Comparison of ENCODE assay signal across 9 cellular contexts in the genomic region with DNA sequence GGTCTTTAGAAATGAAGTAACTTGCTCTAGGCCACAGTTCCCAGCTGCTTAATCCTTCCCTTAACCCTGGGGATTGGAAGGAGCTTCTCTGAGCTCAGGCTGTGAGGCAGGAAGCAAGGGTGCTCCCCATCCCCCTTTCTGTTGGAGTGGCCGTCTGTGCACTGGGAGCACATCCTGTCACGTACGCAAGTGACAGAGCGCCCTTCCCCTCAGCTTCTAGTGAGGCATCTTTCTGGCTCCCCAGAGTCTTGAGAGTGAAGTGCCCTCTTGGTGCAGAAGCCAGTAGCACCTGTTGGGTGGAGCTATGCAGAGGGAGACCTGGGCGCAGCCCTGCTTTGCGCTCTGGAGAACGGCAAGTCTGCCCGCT. TPM values are rescaled to one million over a fixed set of nuclear protein-coding genes. Genes with fewer than 3 reads are reported as not detected.
DNase-seq lines count a peak whose midpoint lies in the region; ATAC-seq, FAIRE-seq and TF ChIP-seq lines count a peak whose summit lies in the region.
"Had no signal": no experiment of that assay in that cellular context is flagged by ENCODE, and none has a peak within 500 bp of the region (broad histone marks: within the 10 kb centered on the region; RNA-seq: fewer than 3 reads in every experiment).

No MANE protein-coding gene starts in this region.

- H3K4ac ChIP-seq in H9 (ENCODE audit: low read depth, low read length), result no peak overlapping the region

- H3K27me3 ChIP-seq in CD4-positive, alpha-beta T cell (ENCODE audit: control insufficient read depth, insufficient read depth, low read length), result no peaks in the 10 kb centered on the region
- no peaks in the 10 kb centered on the region for H3K27me3 ChIP-seq in H9 (ENCODE audit: insufficient read depth, low read length)
- H3K27me3 ChIP-seq in lower lobe of right lung (ENCODE audit: low read depth), result no peaks in the 10 kb centered on the region
- no peaks in the 10 kb centered on the region for H3K27me3 ChIP-seq in prostate gland (replicated peaks; ENCODE audit: insufficient read depth)
- no peaks in the 10 kb centered on the region for H3K27me3 ChIP-seq in small intestine (ENCODE audit: control insufficient read depth in 2 of 2, insufficient read depth in 2 of 2, low read length in 2 of 2)

- no peak overlapping the region for H4K91ac ChIP-seq in H9 (ENCODE audit: insufficient read length, low read depth, low read length)

- WGBS in H9 (ENCODE audit: extremely low coverage, insufficient read length, low lambda C conversion rate), result no CpG with 5 or more reads among the region's 8 CpGs
- 87% methylated on average over 8 of the region's 8 CpGs for WGBS in prostate gland
- 74 to 93% (median 77%) methylated on average over 8 of the region's 8 CpGs for WGBS in small intestine, 3 donors

- no peak overlapping the region for H2BK120ac ChIP-seq in H9 (ENCODE audit: low read depth, low read length, poor library complexity, severe bottlenecking)

- H3K27ac ChIP-seq in CD4-positive, alpha-beta T cell (ENCODE audit: low read depth, low read length), result peak overlapping the region; percentile 57
- no peak overlapping the region for H3K27ac ChIP-seq in H9 (ENCODE audit: insufficient read length, low read depth, low read length)
- peak overlapping the region; percentile 74 for H3K27ac ChIP-seq in lower lobe of right lung
- no peak overlapping the region for H3K27ac ChIP-seq in prostate gland
- H3K27ac ChIP-seq in small intestine (ENCODE audit: low read depth in 1 of 2, low read length in 1 of 2), result peak overlapping the region in 1 of 2 donors; percentile 65

- H3K27ac Mint-ChIP-seq in CD4-positive, alpha-beta T cell, result peak overlapping the region; percentile 84
- H3K27ac Mint-ChIP-seq in H9, result peak overlapping the region in 2 of 3 experiments; percentile 81 to 84; a peak in 3 of 7 replicates

- no peaks in the 10 kb centered on the region for H3K9me3 ChIP-seq in CD4-positive, alpha-beta T cell (ENCODE audit: control insufficient read depth, low read length)
- H3K9me3 ChIP-seq in H9 (ENCODE audit: control insufficient read depth, low read depth, low read length), result no peaks in the 10 kb centered on the region
- no peaks in the 10 kb centered on the region for H3K9me3 ChIP-seq in lower lobe of right lung
- H3K9me3 ChIP-seq in prostate gland, result no peaks in the 10 kb centered on the region
- no peaks in the 10 kb centered on the region for H3K9me3 ChIP-seq in small intestine (ENCODE audit: control insufficient read depth, low read depth)

- POLR2A ChIA-PET in CD4-positive, alpha-beta T cell (lab: Charles Lee), result interaction anchor here (0.6 to 1.0 kb wide), 3 partner anchors 120 to 146 kb away, joined by 3 to 4 read pairs (median 3); a partner anchor contains a TSS

- no peak overlapping the region for H3K4me3 ChIP-seq in lower lobe of right lung
- no peak overlapping the region for H3K4me3 ChIP-seq in prostate gland
- H3K4me3 ChIP-seq in small intestine (ENCODE audit: low read depth in 1 of 2, low read length in 2 of 2), result no peak overlapping the region

- no peaks in the 10 kb centered on the region for H3K27me3 Mint-ChIP-seq in CD4-positive, alpha-beta T cell
- H3K27me3 Mint-ChIP-seq in H9 (ENCODE audit: low read depth), result no peaks in the 10 kb centered on the region

- H3K4me3 Mint-ChIP-seq in CD4-positive, alpha-beta T cell, result peak overlapping the region; percentile 84
- no peak overlapping the region for H3K4me3 Mint-ChIP-seq in H9

- peak in 6 of 10 experiments; percentile 9 to 44 (median 25) for DNase-seq in CD4-positive, alpha-beta T cell
- DNase-seq in H9 (no peak), UCSD-AML1 (lab: John Stamatoyannopoulos, UW; ENCODE audit: unreplicated experiment) (peak; percentile 47), lower lobe of right lung (no peak), COR-L47 (lab: John Stamatoyannopoulos, UW) (no peak), NCI-H2171 (lab: John Stamatoyannopoulos, UW) (no peak), prostate gland (ENCODE audit: low spot score) (no peak), small intestine (no peak)

- peaks cover 84% of the 10 kb centered on the region for H3K36me3 Mint-ChIP-seq in CD4-positive, alpha-beta T cell (ENCODE audit: low read depth)
- peaks cover 15 to 44% (median 40%) of the 10 kb centered on the region in 3 experiments; a peak in 6 of 7 replicates for H3K36me3 Mint-ChIP-seq in H9 (ENCODE audit: insufficient read depth in 1 of 3, low read depth in 3 of 3)

- peaks cover 56% of the 10 kb centered on the region for H3K4me1 Mint-ChIP-seq in CD4-positive, alpha-beta T cell (ENCODE audit: low read depth)
- H3K4me1 Mint-ChIP-seq in H9, result peaks cover 31 to 39% of the 10 kb centered on the region in 2 experiments

- H3K18ac ChIP-seq in H9 (ENCODE audit: insufficient read length, low read depth, low read length), result no peak overlapping the region

- H4K5ac ChIP-seq in H9 (ENCODE audit: insufficient read length, low read depth, low read length), result no peak overlapping the region

- H2BK15ac ChIP-seq in H9 (ENCODE audit: low read depth, low read length), result no peak overlapping the region

- no peak overlapping the region for H3K56ac ChIP-seq in H9 (ENCODE audit: insufficient read length, low read depth, low read length)

- H3K9me3 Mint-ChIP-seq in CD4-positive, alpha-beta T cell, result no peaks in the 10 kb centered on the region
- H3K9me3 Mint-ChIP-seq in H9, result no peaks in the 10 kb centered on the region

- H2BK20ac ChIP-seq in H9 (ENCODE audit: low read depth, low read length, poor library complexity, severe bottlenecking), result no peak overlapping the region

- no peak for TF ChIP-seq CTCF in CD4-positive, alpha-beta T cell (IDR thresholded peaks at IDR 0.05)
- TF ChIP-seq CTCF in H9 (conservative IDR thresholded peaks at IDR 0.05) (no peak), lower lobe of right lung (IDR thresholded peaks at IDR 0.05) (no peak), prostate gland (IDR thresholded peaks at IDR 0.05) (no peak)

- no peaks in the 10 kb centered on the region for H3K79me1 ChIP-seq in H9 (ENCODE audit: insufficient read depth, low read depth, low read length, poor library complexity, severe bottlenecking)

- H3K4me1 ChIP-seq in H9 (ENCODE audit: insufficient read depth, low read length) (no peaks in the 10 kb centered on the region), lower lobe of right lung (peaks cover 33% of the 10 kb centered on the region), prostate gland (replicated peaks) (no peaks in the 10 kb centered on the region), small intestine (ENCODE audit: control insufficient read depth in 2 of 2, insufficient read depth in 1 of 2, low read depth in 1 of 2, low read length in 1 of 2) (peaks cover 2 to 3% of the 10 kb centered on the region in 2 donors)

- CTCF ChIA-PET in CD4-positive, alpha-beta T cell (lab: Charles Lee), result interaction anchor here (0.7 kb wide), 1 partner anchor 166 kb away, joined by 3 read pairs; no protein-coding TSS in a partner anchor

- no peak overlapping the region for H2AK5ac ChIP-seq in H9 (ENCODE audit: insufficient read length, low read length)

- peak; percentile 66 for ATAC-seq in CD4-positive, alpha-beta T cell (ENCODE audit: poor library complexity)
- ATAC-seq in lower lobe of right lung, result peak in 1 of 2 donors; percentile 10

- TF ChIP-seq POLR2A in prostate gland (IDR thresholded peaks at IDR 0.05), result no peak

- no peak overlapping the region for H2BK12ac ChIP-seq in H9 (ENCODE audit: insufficient read length, low read depth, low read length)

- intact Hi-C loops in CD4-positive, alpha-beta T cell (cut with DNase I, micrococcal nuclease), result loop anchor here in 1 of 2 experiments (1.0 to 10.0 kb wide), 3 partner anchors 25 to 470 kb away; a partner anchor contains a TSS
- intact Hi-C loops in lower lobe of right lung (cut with DNase I), result no loop called here
- intact Hi-C loops in prostate gland (cut with DNase I), result loop anchor here (10.0 kb wide), 1 partner anchor 840 kb away; no protein-coding TSS in a partner anchor

- H3K36me3 ChIP-seq in lower lobe of right lung (peaks cover 58% of the 10 kb centered on the region), prostate gland (no peaks in the 10 kb centered on the region), small intestine (ENCODE audit: control insufficient read depth in 2 of 2, insufficient read depth in 2 of 2, low read length in 2 of 2) (peaks cover 4 to 8% of the 10 kb centered on the region in 2 donors)

- no peak overlapping the region for H4K8ac ChIP-seq in H9 (replicated peaks; ENCODE audit: insufficient read length, low read depth, low read length)

- no peak overlapping the region for H3K4me2 ChIP-seq in H9 (ENCODE audit: insufficient read depth, insufficient read length, low read length)

- H2AFZ ChIP-seq in H9 (ENCODE audit: low read length), result no peak overlapping the region

- no peak overlapping the region for H3K14ac ChIP-seq in H9 (ENCODE audit: insufficient read depth, low read length)

- H3K9ac ChIP-seq in H9 (ENCODE audit: extremely low read depth, insufficient read length, low read length), result no peak overlapping the region

- no peaks in the 10 kb centered on the region for H4K20me1 ChIP-seq in H9 (ENCODE audit: control insufficient read depth, insufficient read depth, insufficient read length)

- no peak overlapping the region for H3T11ph ChIP-seq in H9 (ENCODE audit: low read length)

- H3K23ac ChIP-seq in H9 (ENCODE audit: insufficient read length, low read depth, low read length), result no peak overlapping the region

- no peaks in the 10 kb centered on the region for H3K23me2 ChIP-seq in H9 (ENCODE audit: insufficient read length, low read depth, low read length, poor library complexity, severe bottlenecking)

- no peak for FAIRE-seq in small intestine (lab: Jason Lieb, UNC)
- FAIRE-seq: G401.6 had no signal

- H2BK5ac ChIP-seq in H9 (ENCODE audit: insufficient read length, low read length), result no peak overlapping the region

- peaks cover 4% of the 10 kb centered on the region; the same call in 1 of the 2 replicates for H3K79me2 ChIP-seq in H9 (ENCODE audit: insufficient read depth, low read length)

RNA-seq across cellular contexts. Expression of a gene that starts 47.8 kb away (rescaled TPM):
- total RNA-seq in CD4-positive, alpha-beta T cell, result not detected
- total RNA-seq in H9 (2021) (0.07 and 0.09 TPM in 2 replicates), lower lobe of right lung (7.3 TPM), prostate gland (1 to 10 TPM in 1 of 2 donors, under 1 TPM in 1; 0.32 to 1.2 TPM)
- polyA plus RNA-seq in small intestine, result 1 to 10 TPM in 1 of 3 donors, under 1 TPM in 2; 0.27 to 1.7 (median 0.89) TPM

Comparison
In these comparisons a context has a peak if more than half of its experiments do, and no peak if none do; other contexts are left out.
1. DNase-seq: peak in CD4-positive, alpha-beta T cell (6 of 10) and UCSD-AML1 (single experiment); none in H9 (single experiment), lower lobe of right lung (single experiment), COR-L47 (single experiment), NCI-H2171 (single experiment), prostate gland (single experiment) and small intestine (single experiment).
2. H3K27ac ChIP-seq: peak in CD4-positive, alpha-beta T cell (single experiment) and lower lobe of right lung (single experiment); none in H9 (single experiment) and prostate gland (0 of 2).